18 cellular contexts compared by ENCODE assay signal in genomic region chr17:76088041-76088867, GRCh38. TPM values are rescaled to one million over a fixed set of nuclear protein-coding genes. Genes with fewer than 3 reads are reported as not detected.
DNase-seq lines count a peak whose midpoint lies in the region; ATAC-seq, FAIRE-seq and TF ChIP-seq lines count a peak whose summit lies in the region.
"Had no signal": no experiment of that assay in that cellular context is flagged by ENCODE, and none has a peak within 500 bp of the region (broad histone marks: within the 10 kb centered on the region; RNA-seq: fewer than 3 reads in every experiment).

No MANE protein-coding gene starts in this region.

- H2AFZ ChIP-seq in GM12878 (ENCODE audit: control insufficient read depth, low read depth, low read length) = no peak overlapping the region
- no peak overlapping the region for H2AFZ ChIP-seq in osteoblast (ENCODE audit: low read length)

- H3K79me2 ChIP-seq in DOHH2 (ENCODE audit: control insufficient read depth, low read length) (no peaks in the 10 kb centered on the region), GM12878 (ENCODE audit: control insufficient read depth, insufficient read depth, low read length) (no peaks in the 10 kb centered on the region), osteoblast (ENCODE audit: insufficient read depth, low read length) (peaks cover 8% of the 10 kb centered on the region)

- H4K20me1 ChIP-seq in DOHH2 (ENCODE audit: control insufficient read depth, insufficient read depth, low read depth, low read length) = no peaks in the 10 kb centered on the region
- H4K20me1 ChIP-seq in GM12878 (ENCODE audit: control insufficient read depth, insufficient read depth) = no peaks in the 10 kb centered on the region
- peaks cover 10% of the 10 kb centered on the region for H4K20me1 ChIP-seq in osteoblast (ENCODE audit: insufficient read depth, low read length)

- TF ChIP-seq POLR2A in GM12878 (IDR thresholded peaks at IDR 0.05; ENCODE audit: low read depth, low read length) = no peak; the same call in 1 of the 2 replicates

- peak; percentile 28; the same call in 1 of the 3 replicates for ATAC-seq in GM12878
- no peak for ATAC-seq in GM21390 (IDR thresholded peaks at IDR 0.05; ENCODE audit: unreplicated experiment)
- ATAC-seq in HG03039 (IDR thresholded peaks at IDR 0.05; ENCODE audit: unreplicated experiment) = no peak
- ATAC-seq: esophagus mucosa, Right ventricle myocardium inferior had no signal

- peak; percentile 43 for TF ChIP-seq CTCF in DOHH2 (IDR thresholded peaks at IDR 0.05; ENCODE audit: low read depth, low read length, poor library complexity, severe bottlenecking)
- TF ChIP-seq CTCF in HEK293 (tag by site-specific recombination; IDR thresholded peaks at IDR 0.05) = 0 out of 2 replicates have a peak, but pooled peaks have one; percentile 14
- TF ChIP-seq CTCF in GM12878 (IDR thresholded peaks at IDR 0.05 in 2 of 3, conservative IDR thresholded peaks at IDR 0.05 in 1 of 3; ENCODE audit: control insufficient read depth in 2 of 3, extremely low read depth in 1 of 3, insufficient read depth in 1 of 3, low read depth in 3 of 3, low read length in 3 of 3) = no peak
- TF ChIP-seq CTCF in osteoblast (IDR thresholded peaks at IDR 0.05; ENCODE audit: extremely low read depth, low read depth, low read length) = no peak

- WGBS in GM12878 (ENCODE audit: insufficient coverage, insufficient replicate concordance, low lambda C conversion rate, missing lambda C conversion rate) = 91% methylated on average over 24 of the region's 25 CpGs

- no peak for TF ChIP-seq RAD21 in GM12878 (IDR thresholded peaks at IDR 0.05; ENCODE audit: insufficient read depth, low read depth, low read length)

- DNase-seq in GM12878 (ENCODE audit: low read depth, low spot score) = no peak
- peak; percentile 67 for DNase-seq in osteoblast (ENCODE audit: insufficient read length, low spot score, missing footprints)
- DNase-seq in putamen (ENCODE audit: low spot score) = no peak
- DNase-seq: mesendoderm; NCI-H2081 treated with DMSO at 0.1 percent for 48 hours; NK-92 treated with Interleukin-12 subunit alpha and Interleukin-12 subunit beta, amount 100 ng/mL, for 24 hours; stimulated activated CD4-positive, alpha-beta T cell treated with anti-CD3 and anti-CD28 coated beads, Interleukin-2, amount 100 ng/mL, for 24 hours; T-helper 2 cell had no signal

- no peaks in the 10 kb centered on the region for H3K9me2 ChIP-seq in DOHH2 (replicated peaks; ENCODE audit: control insufficient read depth, low read length)

- H3K27ac ChIP-seq in DOHH2 (ENCODE audit: low read depth, low read length) = no peak overlapping the region
- no peak overlapping the region for H3K27ac ChIP-seq in HEK293 (ENCODE audit: extremely low read depth, low read depth, low read length)
- no peak overlapping the region for H3K27ac ChIP-seq in GM12878 (ENCODE audit: control insufficient read depth, insufficient read depth)
- no peak overlapping the region for H3K27ac ChIP-seq in osteoblast (ENCODE audit: low read depth, low read length)
- H3K27ac ChIP-seq: right atrium auricular region had no signal

- H3K36me3 ChIP-seq in DOHH2 (ENCODE audit: control insufficient read depth, low read length) (peaks cover 43% of the 10 kb centered on the region), HEK293 (ENCODE audit: control insufficient read depth in 2 of 2, insufficient read depth in 1 of 2, low read length in 2 of 2) (peaks cover 4 to 98% of the 10 kb centered on the region in 2 experiments; a peak in 2 of 3 replicates), GM12878 (ENCODE audit: control insufficient read depth in 2 of 2, insufficient read depth in 2 of 2, low read length in 1 of 2) (peaks cover 13 to 22% of the 10 kb centered on the region in 2 experiments; a peak in 3 of 4 replicates), osteoblast (ENCODE audit: insufficient read depth, low read length) (peaks cover 68% of the 10 kb centered on the region)

- in situ Hi-C loops in GM12878 (cut with MboI) = no loop called here

- CTCF ChIA-PET in HEK293 (lab: Yijun Ruan, JAX) = interaction anchor here (0.6 to 2.1 kb wide), 3 partner anchors 74 to 192 kb away, joined by 3 to 7 read pairs (median 5); no protein-coding TSS in a partner anchor
- CTCF ChIA-PET in GM12878 (lab: Yijun Ruan, JAX) = interaction anchor here (0.6 kb wide), 1 partner anchor 74 kb away, joined by 3 read pairs; no protein-coding TSS in a partner anchor

- H3K9me3 ChIP-seq in DOHH2 (ENCODE audit: control insufficient read depth, insufficient read depth, low read length) = no peaks in the 10 kb centered on the region
- H3K9me3 ChIP-seq in HEK293 (ENCODE audit: control insufficient read depth, insufficient read depth, low read depth, low read length) = no peaks in the 10 kb centered on the region
- no peaks in the 10 kb centered on the region for H3K9me3 ChIP-seq in GM12878 (replicated peaks; ENCODE audit: control insufficient read depth, insufficient read depth, low read length)
- no peaks in the 10 kb centered on the region for H3K9me3 ChIP-seq in osteoblast (ENCODE audit: low read depth, low read length)
- H3K9me3 ChIP-seq: right atrium auricular region had no signal

- RAD21 ChIA-PET in GM12878 (lab: Charles Lee; ENCODE audit: unreplicated experiment) = no interaction called here

- SMC1A ChIA-PET in GM12878 (lab: Charles Lee; ENCODE audit: uncharacterized antibody, unreplicated experiment) = no interaction called here

- H3K4me3 ChIP-seq in DOHH2 (ENCODE audit: low read length) (no peak overlapping the region), HEK293 (ENCODE audit: low read depth, low read length) (no peak overlapping the region), GM12878 (no peak overlapping the region), osteoblast (ENCODE audit: insufficient read depth, low read length) (no peak overlapping the region)
- H3K4me3 ChIP-seq: right atrium auricular region had no signal

- BruUV-seq in GM12878 (replicated peaks; lab: Mats Ljungman, UMichigan) = no TSS peak

- TF ChIP-seq EP300 in GM12878 (IDR thresholded peaks at IDR 0.05; ENCODE audit: borderline replicate concordance in 1 of 2, control insufficient read depth in 1 of 2, low read depth in 2 of 2, low read length in 2 of 2) = no peak

- H3K9ac ChIP-seq in GM12878 (ENCODE audit: control insufficient read depth, insufficient read depth, low read length) = no peak overlapping the region

- POLR2A ChIA-PET in HEK293 (lab: Yijun Ruan, JAX) (interaction anchor here (1.0 to 1.4 kb wide), 2 partner anchors 9 to 11 kb away, joined by 3 to 4 read pairs; no protein-coding TSS in a partner anchor), GM12878 (lab: Charles Lee) (no interaction called here)

- intact Hi-C loops in GM12878 (cut with micrococcal nuclease; ENCODE audit: unreplicated experiment) = no loop called here

- no peak for FAIRE-seq in GM12878 (lab: Jason Lieb, UNC)
- FAIRE-seq: islet of Langerhans had no signal

- no peak overlapping the region for H3K4me2 ChIP-seq in DOHH2 (ENCODE audit: low read length)
- no peak overlapping the region for H3K4me2 ChIP-seq in GM12878 (ENCODE audit: control insufficient read depth, insufficient read depth)
- H3K4me2 ChIP-seq in osteoblast (ENCODE audit: insufficient read depth, low read length) = no peak overlapping the region

- no peaks in the 10 kb centered on the region for H3K27me3 ChIP-seq in DOHH2 (ENCODE audit: control insufficient read depth, low read length)
- H3K27me3 ChIP-seq in GM12878 (replicated peaks in 1 of 2; ENCODE audit: control insufficient read depth in 2 of 2, insufficient read depth in 2 of 2, low read length in 1 of 2) = no peaks in the 10 kb centered on the region
- H3K27me3 ChIP-seq in osteoblast (ENCODE audit: insufficient read depth, low read length) = no peaks in the 10 kb centered on the region
- H3K27me3 ChIP-seq: right atrium auricular region had no signal

- no peaks in the 10 kb centered on the region for H3K4me1 ChIP-seq in DOHH2 (ENCODE audit: control insufficient read depth, low read length)
- peaks cover 4% of the 10 kb centered on the region for H3K4me1 ChIP-seq in HEK293 (ENCODE audit: control insufficient read depth, insufficient read depth, low read length)
- no peaks in the 10 kb centered on the region for H3K4me1 ChIP-seq in GM12878 (ENCODE audit: control insufficient read depth, insufficient read depth, low read length)
- no peaks in the 10 kb centered on the region for H3K4me1 ChIP-seq in osteoblast (ENCODE audit: insufficient read depth, low read length)

- H3F3A ChIP-seq in DOHH2 (ENCODE audit: control insufficient read depth, insufficient read depth) = no peaks in the 10 kb centered on the region

RNA-seq across cellular contexts. Expression of gene ZACN, which starts 9.3 kb away (rescaled TPM):
- total RNA-seq in GM12878 (2013; cell fraction: nucleolus; rRNA removed) = not detected in 2 replicates
- total RNA-seq in GM12878 (2014; rRNA removed) = 0.06 and 0.11 TPM in 2 replicates
- 0.22 TPM in 1 of 2 replicates, not detected in the other for total RNA-seq in GM12878 (2014; rRNA removed; fragmentation: Illumina TruSeq; extraction: Trizol)
- 0.49 and 0.53 TPM in 2 replicates for total RNA-seq in GM12878 (2021)
- polyA plus RNA-seq in GM12878 (2011; ENCODE audit: low read depth) = 4.0 TPM
- polyA plus RNA-seq in GM12878 (2011; rRNA removed) = 0.14 and 0.23 TPM in 2 replicates
- polyA plus RNA-seq in GM12878 (2011; cell fraction: cytosol; rRNA removed) = 0.19 and 0.50 TPM in 2 replicates
- polyA plus RNA-seq in GM12878 (2011; cell fraction: nucleus; rRNA removed) = 3.3 and 4.1 TPM in 2 replicates
- polyA plus RNA-seq in GM12878 (2012) = 7.8 and 9.3 TPM in 2 replicates
- not detected in 2 replicates for polyA plus RNA-seq in GM12878 (2014; fragmentation: Illumina TruSeq; extraction: Trizol)
- under 1 TPM in 1 of 2 experiments, not detected in 1; 0.99 TPM for polyA plus RNA-seq in GM12878 (2014; fragmentation: Nextera tagmentation; extraction: Ambion mirVana)
- polyA plus RNA-seq in GM12878 (2014; rRNA removed) = 0.25 and 0.46 TPM in 2 replicates
- polyA plus RNA-seq in GM12878 (2016; fragmentation: Nextera tagmentation; extraction: Ambion mirVana) = 10 to 100 TPM in 1 of 2 experiments, 1 to 10 TPM in 1; 8.7 to 11.3 TPM
- 0.67 TPM in 1 of 2 replicates, not detected in the other for polyA minus RNA-seq in GM12878 (2011; rRNA and poly(A)+ RNA removed)
- polyA minus RNA-seq in GM12878 (2011; cell fraction: cytosol; rRNA and poly(A)+ RNA removed) = not detected in 2 replicates
- polyA minus RNA-seq in GM12878 (2011; cell fraction: nucleus; rRNA and poly(A)+ RNA removed) = 0.24 TPM in 1 of 2 replicates, not detected in the other
- total RNA-seq in osteoblast = not detected in 2 replicates
- total RNA-seq: esophagus mucosa, G401, right atrium auricular region, Right ventricle myocardium inferior had no signal

RNA-seq across cellular contexts. Expression of gene GALR2, which starts 13.7 kb away (rescaled TPM):
- not detected in 2 replicates for total RNA-seq in GM12878 (2013; cell fraction: nucleolus; rRNA removed)
- total RNA-seq in GM12878 (2014; rRNA removed) (0.06 and 0.16 TPM in 2 replicates), GM12878 (2014; rRNA removed; fragmentation: Illumina TruSeq; extraction: Trizol) (not detected in 2 replicates), GM12878 (2021) (0.24 TPM in 1 of 2 replicates, not detected in the other), osteoblast (0.29 TPM in 1 of 2 replicates, not detected in the other)
- polyA plus RNA-seq in GM12878 (2011; ENCODE audit: low read depth) = not detected
- polyA plus RNA-seq in GM12878 (2011; rRNA removed) (0.22 TPM in 1 of 2 replicates, not detected in the other), GM12878 (2014; fragmentation: Illumina TruSeq; extraction: Trizol) (not detected in 2 replicates), GM12878 (2014; fragmentation: Nextera tagmentation; extraction: Ambion mirVana) (not detected), GM12878 (2014; rRNA removed) (0.20 and 0.42 TPM in 2 replicates), GM12878 (2016; fragmentation: Nextera tagmentation; extraction: Ambion mirVana) (1 to 10 TPM in 1 of 2 experiments, under 1 TPM in 1; 0.63 to 1.2 TPM)
- polyA plus RNA-seq in GM12878 (2011; cell fraction: cytosol; rRNA removed) = 0.22 and 0.42 TPM in 2 replicates
- 0.37 and 0.75 TPM in 2 replicates for polyA plus RNA-seq in GM12878 (2011; cell fraction: nucleus; rRNA removed)
- polyA plus RNA-seq in GM12878 (2012) = 0.10 and 0.26 TPM in 2 replicates
- 0.15 TPM in 1 of 2 replicates, not detected in the other for polyA minus RNA-seq in GM12878 (2011; rRNA and poly(A)+ RNA removed)
- 0.94 TPM in 1 of 2 replicates, not detected in the other for polyA minus RNA-seq in GM12878 (2011; cell fraction: cytosol; rRNA and poly(A)+ RNA removed)
- polyA minus RNA-seq in GM12878 (2011; cell fraction: nucleus; rRNA and poly(A)+ RNA removed) = not detected in 2 replicates
- total RNA-seq: right atrium auricular region, Right ventricle myocardium inferior had no signal

RNA-seq across cellular contexts. Expression of gene EXOC7, which starts 15.3 kb away (rescaled TPM):
- 141 and 143 TPM in 2 replicates for total RNA-seq in GM12878 (2013; cell fraction: nucleolus; rRNA removed)
- total RNA-seq in GM12878 (2014; rRNA removed) (45.0 and 47.8 TPM in 2 replicates), GM12878 (2014; rRNA removed; fragmentation: Illumina TruSeq; extraction: Trizol) (32.3 and 36.3 TPM in 2 replicates), GM12878 (2021) (64.9 and 71.3 TPM in 2 replicates), osteoblast (102 TPM in 2 replicates)
- 22.3 TPM for polyA plus RNA-seq in GM12878 (2011; ENCODE audit: low read depth)
- polyA plus RNA-seq in GM12878 (2011; rRNA removed) (46.4 and 59.8 TPM in 2 replicates), GM12878 (2014; fragmentation: Illumina TruSeq; extraction: Trizol) (17.2 and 35.5 TPM in 2 replicates), GM12878 (2014; fragmentation: Nextera tagmentation; extraction: Ambion mirVana) (10 to 100 TPM; 18.8 to 25.5 TPM), GM12878 (2014; rRNA removed) (51.0 and 52.7 TPM in 2 replicates), GM12878 (2016; fragmentation: Nextera tagmentation; extraction: Ambion mirVana) (10 to 100 TPM; 48.6 to 59.0 TPM)
- 59.3 and 75.5 TPM in 2 replicates for polyA plus RNA-seq in GM12878 (2011; cell fraction: cytosol; rRNA removed)
- 197 and 273 TPM in 2 replicates for polyA plus RNA-seq in GM12878 (2011; cell fraction: nucleus; rRNA removed)
- 35.8 and 64.1 TPM in 2 replicates for polyA plus RNA-seq in GM12878 (2012)
- 77.7 and 98.1 TPM in 2 replicates for polyA minus RNA-seq in GM12878 (2011; rRNA and poly(A)+ RNA removed)
- polyA minus RNA-seq in GM12878 (2011; cell fraction: cytosol; rRNA and poly(A)+ RNA removed) = 25.5 and 37.9 TPM in 2 replicates
- 53.9 and 91.8 TPM in 2 replicates for polyA minus RNA-seq in GM12878 (2011; cell fraction: nucleus; rRNA and poly(A)+ RNA removed)

RNA-seq across cellular contexts. Expression of gene SRP68, which starts 15.9 kb away (rescaled TPM):
- total RNA-seq in GM12878 (2013; cell fraction: nucleolus; rRNA removed) = 59.5 and 59.6 TPM in 2 replicates
- total RNA-seq in GM12878 (2014; rRNA removed) (27.5 and 30.2 TPM in 2 replicates), GM12878 (2014; rRNA removed; fragmentation: Illumina TruSeq; extraction: Trizol) (24.7 and 26.6 TPM in 2 replicates), GM12878 (2021) (66.7 and 68.5 TPM in 2 replicates), osteoblast (22.7 and 25.3 TPM in 2 replicates)
- 83.3 TPM for polyA plus RNA-seq in GM12878 (2011; ENCODE audit: low read depth)
- polyA plus RNA-seq in GM12878 (2011; rRNA removed) (68.5 and 84.8 TPM in 2 replicates), GM12878 (2014; fragmentation: Illumina TruSeq; extraction: Trizol) (73.5 and 74.9 TPM in 2 replicates), GM12878 (2014; fragmentation: Nextera tagmentation; extraction: Ambion mirVana) (10 to 100 TPM; 29.5 to 41.9 TPM), GM12878 (2014; rRNA removed) (56.9 and 58.6 TPM in 2 replicates), GM12878 (2016; fragmentation: Nextera tagmentation; extraction: Ambion mirVana) (10 to 100 TPM; 87.0 to 89.7 TPM)
- polyA plus RNA-seq in GM12878 (2011; cell fraction: cytosol; rRNA removed) = 70.4 and 84.8 TPM in 2 replicates
- 55.2 and 59.4 TPM in 2 replicates for polyA plus RNA-seq in GM12878 (2011; cell fraction: nucleus; rRNA removed)
- polyA plus RNA-seq in GM12878 (2012) = 54.5 and 62.7 TPM in 2 replicates
- polyA minus RNA-seq in GM12878 (2011; rRNA and poly(A)+ RNA removed) = 71.2 and 71.4 TPM in 2 replicates
- 24.7 and 34.1 TPM in 2 replicates for polyA minus RNA-seq in GM12878 (2011; cell fraction: cytosol; rRNA and poly(A)+ RNA removed)
- 22.6 and 39.7 TPM in 2 replicates for polyA minus RNA-seq in GM12878 (2011; cell fraction: nucleus; rRNA and poly(A)+ RNA removed)

RNA-seq across cellular contexts. Expression of gene FOXJ1, which starts 52.8 kb away (rescaled TPM):
- not detected in 2 replicates for total RNA-seq in GM12878 (2013; cell fraction: nucleolus; rRNA removed)
- total RNA-seq in GM12878 (2014; rRNA removed) (not detected in 2 replicates), GM12878 (2014; rRNA removed; fragmentation: Illumina TruSeq; extraction: Trizol) (not detected in 2 replicates), GM12878 (2021) (not detected in 2 replicates), osteoblast (not detected in 2 replicates)
- not detected for polyA plus RNA-seq in GM12878 (2011; ENCODE audit: low read depth)
- polyA plus RNA-seq in GM12878 (2011; rRNA removed) (not detected in 2 replicates), GM12878 (2014; fragmentation: Illumina TruSeq; extraction: Trizol) (not detected in 2 replicates), GM12878 (2014; fragmentation: Nextera tagmentation; extraction: Ambion mirVana) (not detected), GM12878 (2014; rRNA removed) (not detected in 2 replicates), GM12878 (2016; fragmentation: Nextera tagmentation; extraction: Ambion mirVana) (not detected)
- polyA plus RNA-seq in GM12878 (2011; cell fraction: cytosol; rRNA removed) = not detected in 2 replicates
- not detected in 2 replicates for polyA plus RNA-seq in GM12878 (2011; cell fraction: nucleus; rRNA removed)
- polyA plus RNA-seq in GM12878 (2012) = 0.11 TPM in 1 of 2 replicates, not detected in the other
- polyA minus RNA-seq in GM12878 (2011; rRNA and poly(A)+ RNA removed) = not detected in 2 replicates
- polyA minus RNA-seq in GM12878 (2011; cell fraction: cytosol; rRNA and poly(A)+ RNA removed) = not detected in 2 replicates
- polyA minus RNA-seq in GM12878 (2011; cell fraction: nucleus; rRNA and poly(A)+ RNA removed) = not detected in 2 replicates
- total RNA-seq: esophagus mucosa, HT1080, right atrium auricular region, Right ventricle myocardium inferior had no signal

Comparison
In these comparisons a context has a peak if more than half of its experiments do, and no peak if none do; other contexts are left out.
1. CTCF ChIP-seq: peak in DOHH2 (single experiment) and HEK293 (single experiment); none in GM12878 (0 of 3) and osteoblast (single experiment).